In genomic region chr12:100356646-100357223, GRCh38 we compare ENCODE assay signal across 17 cellular contexts. TPM values are rescaled to one million over a fixed set of nuclear protein-coding genes. Genes with fewer than 3 reads are reported as not detected.
A peak's percentile ranks its signal among the peaks of the same experiment; 100 is the strongest.
DNase-seq lines count a peak whose midpoint lies in the region; ATAC-seq and TF ChIP-seq lines count a peak whose summit lies in the region.
"Had no signal": no experiment of that assay in that cellular context is flagged by ENCODE, and none has a peak within 500 bp of the region (broad histone marks: within the 10 kb centered on the region; RNA-seq: fewer than 3 reads in every experiment).

Gene SLC17A8 (plus strand): TSS chr12:100357074. CDS start chr12:100357392, 318 bp downstream.

- no peak within 1 kb of the TSS for H3K4me2 ChIP-seq in PC-9
- H3K4me2 ChIP-seq: KMS-11 had no signal

- H3F3A ChIP-seq in PC-9 (ENCODE audit: insufficient read depth, low read depth): no peaks in the 10 kb centered on the region

- POLR2A ChIA-PET in WTC11 (lab: Charles Lee): interaction anchor here (1.1 kb wide), 1 partner anchor 151 kb away, joined by 3 read pairs; no protein-coding TSS in a partner anchor
- POLR2A ChIA-PET in PC-9 (lab: Charles Lee; ENCODE audit: unreplicated experiment): no interaction called here

- H2AFZ ChIP-seq in PC-9: no peak within 1 kb of the TSS

- H3K9me3 Mint-ChIP-seq in WTC11 (peaks cover 3% of the 10 kb centered on the region; the same call in 1 of the 2 replicates), type B pancreatic cell (no peaks in the 10 kb centered on the region)
- H3K9me3 Mint-ChIP-seq: activated naive CD8-positive, alpha-beta T cell treated with anti-CD3 and anti-CD28 coated beads, Interleukin-2, amount 50 U/mL, for 24 hours had no signal

- no peaks in the 10 kb centered on the region for H3K36me3 Mint-ChIP-seq in WTC11
- no peaks in the 10 kb centered on the region for H3K36me3 Mint-ChIP-seq in type B pancreatic cell
- H3K36me3 Mint-ChIP-seq: naive thymus-derived CD4-positive, alpha-beta T cell had no signal

- H3K9me2 ChIP-seq in PC-9 (ENCODE audit: insufficient read depth): no peaks in the 10 kb centered on the region

- H3K36me3 ChIP-seq in left lung (no peaks in the 10 kb centered on the region), esophagus muscularis mucosa (no peaks in the 10 kb centered on the region), PC-9 (ENCODE audit: low read depth) (no peaks in the 10 kb centered on the region)
- H3K36me3 ChIP-seq: SJSA1, upper lobe of left lung had no signal

- no peaks in the 10 kb centered on the region for H3K4me1 ChIP-seq in left lung
- no peaks in the 10 kb centered on the region for H3K4me1 ChIP-seq in esophagus muscularis mucosa
- H3K4me1 ChIP-seq in PC-9 (replicated peaks; ENCODE audit: insufficient read depth): no peaks in the 10 kb centered on the region

- H3K27me3 ChIP-seq in left lung: peaks cover 0 to 12% of the 10 kb centered on the region in 2 donors
- H3K27me3 ChIP-seq in esophagus muscularis mucosa: peaks cover 0 to 21% (median 0%) of the 10 kb centered on the region in 4 donors
- H3K27me3 ChIP-seq in PC-9 (ENCODE audit: insufficient read depth, low read depth): peaks cover 57% of the 10 kb centered on the region

- CTCF ChIA-PET in WTC11 (lab: Charles Lee): interaction anchor here (0.6 to 7.4 kb wide), 7 partner anchors 9 to 316 kb away, joined by 3 to 104 read pairs (median 7); no protein-coding TSS in a partner anchor
- CTCF ChIA-PET in PC-9 (lab: Charles Lee): no interaction called here

- peaks cover 24% of the 10 kb centered on the region for H3K4me1 Mint-ChIP-seq in WTC11
- peaks cover 12% of the 10 kb centered on the region for H3K4me1 Mint-ChIP-seq in type B pancreatic cell (ENCODE audit: unreplicated experiment)
- H3K4me1 Mint-ChIP-seq: activated naive CD8-positive, alpha-beta T cell treated with anti-CD3 and anti-CD28 coated beads, Interleukin-2, amount 50 U/mL, for 24 hours; naive thymus-derived CD4-positive, alpha-beta T cell had no signal

- H3K27ac Mint-ChIP-seq in WTC11 (no peak within 1 kb of the TSS), type B pancreatic cell (no peak within 1 kb of the TSS)
- H3K27ac Mint-ChIP-seq: activated naive CD8-positive, alpha-beta T cell treated with anti-CD3 and anti-CD28 coated beads, Interleukin-2, amount 50 U/mL, for 24 hours; naive thymus-derived CD4-positive, alpha-beta T cell had no signal

- H3K79me2 ChIP-seq in PC-9 (ENCODE audit: low read depth): no peaks in the 10 kb centered on the region

- H3K9me3 ChIP-seq in left lung (no peaks in the 10 kb centered on the region), esophagus muscularis mucosa (no peaks in the 10 kb centered on the region), PC-9 (ENCODE audit: insufficient read depth, low read depth) (no peaks in the 10 kb centered on the region)
- H3K9me3 ChIP-seq: SJSA1, upper lobe of left lung had no signal

- ATAC-seq in WTC11 (peak; percentile 98), left lung (peak; percentile 55)
- ATAC-seq: activated naive CD8-positive, alpha-beta T cell treated with anti-CD3 and anti-CD28 coated beads, Interleukin-2, amount 50 U/mL, for 24 hours; HCT116; naive thymus-derived CD4-positive, alpha-beta T cell had no signal

- TF ChIP-seq EP300 in esophagus muscularis mucosa (IDR thresholded peaks at IDR 0.05): no peak

- H3K27ac ChIP-seq in left lung: no peak within 1 kb of the TSS
- no peak within 1 kb of the TSS for H3K27ac ChIP-seq in esophagus muscularis mucosa (replicated peaks in 1 of 4)
- H3K27ac ChIP-seq in PC-9: no peak within 1 kb of the TSS
- H3K27ac ChIP-seq: KMS-11, SJSA1, upper lobe of left lung had no signal

- DNase-seq in NCI-H82 (lab: John Stamatoyannopoulos, UW): peak; percentile 46
- DNase-seq in NCI-H82 treated with DMSO at 0.1 percent for 48 hours (lab: John Stamatoyannopoulos, UW; ENCODE audit: unreplicated experiment): no peak
- DNase-seq in WTC11 (ENCODE audit: low spot score): peak; percentile 64
- no peak for DNase-seq in left lung
- no peak for DNase-seq in type B pancreatic cell (ENCODE audit: extremely low spot score, unreplicated experiment)
- DNase-seq in HK-2 (ENCODE audit: unreplicated experiment): no peak
- DNase-seq in esophagus muscularis mucosa (ENCODE audit: extremely low spot score): no peak
- DNase-seq in PC-9: no peak
- DNase-seq: activated naive CD8-positive, alpha-beta T cell treated with anti-CD3 and anti-CD28 coated beads, Interleukin-2, amount 50 U/mL, for 24 hours; DND-41; naive thymus-derived CD4-positive, alpha-beta T cell; NCI-H2171 had no signal

- intact Hi-C loops in left lung (cut with DNase I) (no loop called here), esophagus muscularis mucosa (cut with DNase I) (loop anchor here (10.0 kb wide), 1 partner anchor 378 kb away; no protein-coding TSS in a partner anchor), PC-9 (cut with micrococcal nuclease; ENCODE audit: unreplicated experiment) (no loop called here)

- H3K4me3 Mint-ChIP-seq in WTC11 (peak within 1 kb of the TSS; percentile 43), type B pancreatic cell (peak within 1 kb of the TSS; percentile 44)
- H3K4me3 Mint-ChIP-seq: activated naive CD8-positive, alpha-beta T cell treated with anti-CD3 and anti-CD28 coated beads, Interleukin-2, amount 50 U/mL, for 24 hours; naive thymus-derived CD4-positive, alpha-beta T cell had no signal

- no peaks in the 10 kb centered on the region; the same call in 1 of the 2 replicates for H3K27me3 Mint-ChIP-seq in WTC11 (ENCODE audit: low read depth)
- H3K27me3 Mint-ChIP-seq in type B pancreatic cell: peaks cover 32% of the 10 kb centered on the region

- 28% methylated on average over 8 of the region's 13 CpGs for WGBS in esophagus muscularis mucosa

- no peak for TF ChIP-seq POLR2A in esophagus muscularis mucosa (IDR thresholded peaks at IDR 0.05; ENCODE audit: low read depth)

- no TSS peak for BruUV-seq in PC-9 (replicated peaks; lab: Mats Ljungman, UMichigan)

- H3K4me3 ChIP-seq in left lung (no peak within 1 kb of the TSS), esophagus muscularis mucosa (no peak within 1 kb of the TSS), PC-9 (no peak within 1 kb of the TSS)
- H3K4me3 ChIP-seq: SJSA1, upper lobe of left lung had no signal

- no peak for TF ChIP-seq CTCF in WTC11 (IDR thresholded peaks at IDR 0.05)
- no peak for TF ChIP-seq CTCF in left lung (IDR thresholded peaks at IDR 0.05)
- TF ChIP-seq CTCF in type B pancreatic cell (conservative IDR thresholded peaks at IDR 0.05): no peak
- TF ChIP-seq CTCF in esophagus muscularis mucosa (IDR thresholded peaks at IDR 0.05): no peak
- TF ChIP-seq CTCF in PC-9 (conservative IDR thresholded peaks at IDR 0.05): no peak

- no peaks in the 10 kb centered on the region for H4K20me1 ChIP-seq in PC-9 (ENCODE audit: insufficient read depth)

TF ChIP-seq in WTC11, 78 proteins besides CTCF, POLR2A, EP300 and RAD21 (continues in another document):
- TF ChIP-seq ELF4 (CRISPR knock-in tag; IDR thresholded peaks at IDR 0.05; ENCODE audit: low read depth) (no peak), ZBTB21 (CRISPR knock-in tag; IDR thresholded peaks at IDR 0.05; ENCODE audit: borderline replicate concordance) (no peak), ATF6 (CRISPR knock-in tag; IDR thresholded peaks at IDR 0.05) (no peak), E2F4 (CRISPR knock-in tag; IDR thresholded peaks at IDR 0.05; ENCODE audit: borderline replicate concordance, low read depth) (no peak)

RNA-seq across cellular contexts. Expression of gene SLC17A8, which starts in this region (rescaled TPM):
- total RNA-seq in WTC11 (2021): 0.05 to 0.26 TPM in 2 of 3 replicates, not detected in the other
- under 1 TPM; 0.13 to 0.61 TPM for total RNA-seq in left lung
- total RNA-seq in type B pancreatic cell (ENCODE audit: low replicate concordance): 2.6 and 6.1 TPM in 2 replicates
- not detected for total RNA-seq in esophagus muscularis mucosa
- total RNA-seq in PC-9 (2021): not detected in 2 replicates
- total RNA-seq: fibroblast of lung; naive thymus-derived CD4-positive, alpha-beta T cell; SJSA1 had no signal

Comparison
In these comparisons a context has a peak if more than half of its experiments do, and no peak if none do; other contexts are left out.
1. Peak in DNase-seq and ATAC-seq in WTC11; RNA of the gene not detected or under 1 TPM.
2. Peak in ATAC-seq in left lung; RNA of the gene not detected or under 1 TPM.